ENCODE assay signal across 13 cellular contexts in the genomic region with DNA sequence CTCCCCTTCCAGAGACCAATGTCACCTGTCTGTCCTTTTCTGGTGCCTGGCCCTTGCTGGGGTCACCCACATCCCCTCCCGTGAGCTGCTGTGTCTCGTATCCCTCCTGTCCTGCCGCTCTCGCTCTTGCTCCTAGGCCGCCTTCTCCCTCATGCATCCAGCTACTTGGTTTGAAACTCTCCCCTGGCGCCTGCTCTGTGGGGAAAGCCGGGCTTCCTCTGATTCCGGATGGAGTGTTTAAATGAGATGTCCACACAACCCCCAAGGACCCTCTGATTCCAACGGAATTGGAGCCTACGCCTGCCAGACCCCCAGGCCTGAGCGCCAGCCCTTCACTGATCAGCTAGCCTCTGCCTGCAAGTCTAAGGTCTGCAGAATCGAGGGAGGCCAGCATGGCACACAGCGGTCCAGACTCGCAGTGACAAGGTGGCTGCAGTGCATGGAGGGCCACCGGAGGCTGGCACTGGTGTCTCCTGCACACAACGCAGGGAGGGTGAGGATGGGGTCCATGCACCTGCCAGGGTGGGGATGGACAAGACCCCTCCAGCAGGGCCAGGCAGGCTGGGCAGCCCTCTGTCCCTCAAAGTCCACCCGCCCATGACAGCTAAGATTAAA. TPM values are rescaled to one million over a fixed set of nuclear protein-coding genes. Genes with fewer than 3 reads are reported as not detected.
DNase-seq lines count a peak whose midpoint lies in the region; ATAC-seq and TF ChIP-seq lines count a peak whose summit lies in the region.
"Had no signal": no experiment of that assay in that cellular context is flagged by ENCODE, and none has a peak within 500 bp of the region (broad histone marks: within the 10 kb centered on the region; RNA-seq: fewer than 3 reads in every experiment).

No MANE protein-coding gene starts in this region.

- no peaks in the 10 kb centered on the region for H3K27me3 Mint-ChIP-seq in CD8-positive, alpha-beta T cell (ENCODE audit: low read depth)

- CTCF ChIA-PET in CD8-positive, alpha-beta T cell (lab: Charles Lee), result interaction anchor here (0.6 to 2.9 kb wide), 6 partner anchors 15 to 236 kb away, joined by 3 to 18 read pairs (median 4); no protein-coding TSS in a partner anchor

- no peaks in the 10 kb centered on the region for H3K36me3 Mint-ChIP-seq in CD8-positive, alpha-beta T cell

- H3K9me3 ChIP-seq in ascending aorta (peaks cover 0 to 6% of the 10 kb centered on the region in 2 donors), lower lobe of right lung (no peaks in the 10 kb centered on the region), stomach (no peaks in the 10 kb centered on the region)
- H3K9me3 ChIP-seq in CD8-positive, alpha-beta T cell (ENCODE audit: low read length), result no peaks in the 10 kb centered on the region
- H3K9me3 ChIP-seq: ovary had no signal

- no peak overlapping the region for H3K4me3 ChIP-seq in ascending aorta
- H3K4me3 ChIP-seq in lower lobe of right lung, result peak overlapping the region; percentile 29
- no peak overlapping the region for H3K4me3 ChIP-seq in stomach
- no peak overlapping the region for H3K4me3 ChIP-seq in CD8-positive, alpha-beta T cell (ENCODE audit: low read depth, low read length)
- H3K4me3 ChIP-seq: ovary had no signal

- H3K27ac ChIP-seq in ascending aorta, result peak overlapping the region; percentile 93 to 96
- peak overlapping the region; percentile 96 for H3K27ac ChIP-seq in lower lobe of right lung
- peak overlapping the region; percentile 31 to 90 (median 89) for H3K27ac ChIP-seq in stomach
- H3K27ac ChIP-seq in CD8-positive, alpha-beta T cell (ENCODE audit: low read depth, low read length), result no peak overlapping the region
- H3K27ac ChIP-seq: 22Rv1, C4-2B, ovary had no signal

- TF ChIP-seq EP300 in stomach (IDR thresholded peaks at IDR 0.05), result no peak

- H3K4me3 Mint-ChIP-seq in CD8-positive, alpha-beta T cell, result no peak overlapping the region

- 90 to 93% (median 91%) methylated on average over 12 to 17 of the region's 17 CpGs for WGBS in stomach, 5 donors

- H3K27me3 ChIP-seq in ascending aorta (no peaks in the 10 kb centered on the region), lower lobe of right lung (ENCODE audit: low read depth) (no peaks in the 10 kb centered on the region), stomach (no peaks in the 10 kb centered on the region)
- H3K27me3 ChIP-seq in CD8-positive, alpha-beta T cell (ENCODE audit: insufficient read depth, low read length), result no peaks in the 10 kb centered on the region
- H3K27me3 ChIP-seq: ovary had no signal

- POLR2A ChIA-PET in CD8-positive, alpha-beta T cell (lab: Charles Lee), result interaction anchor here (0.9 kb wide), 1 partner anchor 41 kb away, joined by 3 read pairs; no protein-coding TSS in a partner anchor

- TF ChIP-seq CTCF in ascending aorta (IDR thresholded peaks at IDR 0.05) (no peak), lower lobe of right lung (IDR thresholded peaks at IDR 0.05) (no peak), stomach (IDR thresholded peaks at IDR 0.05) (no peak)
- no peak for TF ChIP-seq CTCF in CD8-positive, alpha-beta T cell (IDR thresholded peaks at IDR 0.05)

- peaks cover 54% of the 10 kb centered on the region for H3K4me1 Mint-ChIP-seq in CD8-positive, alpha-beta T cell (ENCODE audit: low read depth)

- no peaks in the 10 kb centered on the region for H3K9me3 Mint-ChIP-seq in CD8-positive, alpha-beta T cell

- H3K27ac Mint-ChIP-seq in CD8-positive, alpha-beta T cell, result no peak overlapping the region

- peaks cover 23 to 78% of the 10 kb centered on the region in 2 donors for H3K4me1 ChIP-seq in ascending aorta
- peaks cover 98% of the 10 kb centered on the region for H3K4me1 ChIP-seq in lower lobe of right lung
- peaks cover 60 to 97% (median 78%) of the 10 kb centered on the region in 4 donors for H3K4me1 ChIP-seq in stomach
- peaks cover 36% of the 10 kb centered on the region for H3K4me1 ChIP-seq in CD8-positive, alpha-beta T cell (ENCODE audit: insufficient read depth, low read length)

- intact Hi-C loops in ascending aorta (cut with DNase I) (no loop called here), lower lobe of right lung (cut with DNase I) (no loop called here), stomach (cut with DNase I; ENCODE audit: low total_unique reads) (no loop called here)
- intact Hi-C loops in CD8-positive, alpha-beta T cell (cut with DNase I, micrococcal nuclease), result loop anchor here in 1 of 2 experiments (5.0 kb wide), 1 partner anchor 44 kb away; no protein-coding TSS in a partner anchor

- no peak for ATAC-seq in lower lobe of right lung
- no peak for ATAC-seq in HG03159 (IDR thresholded peaks at IDR 0.05; ENCODE audit: unreplicated experiment)
- no peak for ATAC-seq in CD8-positive, alpha-beta T cell
- ATAC-seq: PC-3 had no signal

- H3K36me3 ChIP-seq in ascending aorta, result no peaks in the 10 kb centered on the region
- no peaks in the 10 kb centered on the region for H3K36me3 ChIP-seq in lower lobe of right lung
- no peaks in the 10 kb centered on the region for H3K36me3 ChIP-seq in stomach
- H3K36me3 ChIP-seq in CD8-positive, alpha-beta T cell (ENCODE audit: insufficient read depth, low read length), result no peaks in the 10 kb centered on the region
- H3K36me3 ChIP-seq: ovary had no signal

- peak; percentile 21 for DNase-seq in activated CD4-positive, CD25-positive, alpha-beta regulatory T cell treated with anti-CD3 and anti-CD28 coated beads, Interleukin-2, amount 50 U/mL, for 72 hours
- DNase-seq in activated CD4-positive, CD25-positive, alpha-beta regulatory T cell (lab: John Stamatoyannopoulos, UW), result no peak
- DNase-seq in ascending aorta (ENCODE audit: low spot score in 2 of 2) (peak in 1 of 2 donors; percentile 61), lower lobe of right lung (no peak), stomach (no peak), epidermal melanocyte (ENCODE audit: insufficient read length, low spot score) (no peak)
- DNase-seq in CD8-positive, alpha-beta T cell, result no peak
- DNase-seq: NCI-H1105 treated with DMSO at 0.1 percent for 48 hours, PC-3 had no signal

- no peak for TF ChIP-seq POLR2A in stomach (IDR thresholded peaks at IDR 0.05)

RNA-seq across cellular contexts. Expression of gene RFX2, which starts 47.2 kb away (rescaled TPM):
- total RNA-seq in ascending aorta, result 107 TPM
- total RNA-seq in lower lobe of right lung, result 20.9 TPM
- total RNA-seq in stomach, result 100 to 1,000 TPM in 1 of 5 donors, 10 to 100 TPM in 1, 1 to 10 TPM in 3; 1.2 to 123 (median 8.9) TPM
- polyA plus RNA-seq in stomach, result 1 to 10 TPM; 1.8 to 7.9 (median 6.4) TPM
- 10 to 100 TPM in 1 of 2 experiments, 1 to 10 TPM in 1; 9.0 to 12.4 TPM for total RNA-seq in CD8-positive, alpha-beta T cell
